In genomic region chr9:129571298-129572051, GRCh38 we compare ENCODE assay signal across 12 cellular contexts. TPM values are rescaled to one million over a fixed set of nuclear protein-coding genes. Genes with fewer than 3 reads are reported as not detected.
A peak's percentile ranks its signal among the peaks of the same experiment; 100 is the strongest.
DNase-seq lines count a peak whose midpoint lies in the region; ATAC-seq, FAIRE-seq and TF ChIP-seq lines count a peak whose summit lies in the region.
"Had no signal": no experiment of that assay in that cellular context is flagged by ENCODE, and none has a peak within 500 bp of the region (broad histone marks: within the 10 kb centered on the region; RNA-seq: fewer than 3 reads in every experiment).

No MANE protein-coding gene starts in this region.

- H3K9ac ChIP-seq in adipocyte (ENCODE audit: low read length) (peak overlapping the region; percentile 76), HepG2 (ENCODE audit: insufficient read depth, low read depth, low read length) (peak overlapping the region; percentile 75), stomach smooth muscle (ENCODE audit: low read length in 2 of 2) (peak overlapping the region in 1 of 2 donors; percentile 59)

- no peaks in the 10 kb centered on the region for H3K9me2 ChIP-seq in GM23338 (ENCODE audit: insufficient read depth)

- H3K27me3 ChIP-seq in GM23338 (ENCODE audit: insufficient read depth): peaks cover 21% of the 10 kb centered on the region
- H3K27me3 ChIP-seq in adipocyte (replicated peaks; ENCODE audit: control insufficient read depth, insufficient read depth, low read length): no peaks in the 10 kb centered on the region
- H3K27me3 ChIP-seq in HepG2 (ENCODE audit: control insufficient read depth in 1 of 2, insufficient read depth in 2 of 2, low read length in 2 of 2): no peaks in the 10 kb centered on the region; a peak in 1 of 5 replicates
- H3K27me3 ChIP-seq in stomach smooth muscle (ENCODE audit: control insufficient read depth in 1 of 2, insufficient read depth in 2 of 2, low read length in 2 of 2): no peaks in the 10 kb centered on the region

- CTCF ChIA-PET in HepG2 (lab: Yijun Ruan, JAX; ENCODE audit: low intra/inter-chr PET ratio, low total read pairs): no interaction called here

- peaks cover 24% of the 10 kb centered on the region for H3K4me1 Mint-ChIP-seq in GM23338

- no peaks in the 10 kb centered on the region for H3K9me3 ChIP-seq in adipocyte (ENCODE audit: control insufficient read depth, low read length)
- H3K9me3 ChIP-seq in HepG2 (ENCODE audit: low read length): peaks cover 7% of the 10 kb centered on the region; the same call in 1 of the 2 replicates
- no peaks in the 10 kb centered on the region for H3K9me3 ChIP-seq in stomach smooth muscle (ENCODE audit: control insufficient read depth in 2 of 2, low read length in 2 of 2)

- peaks cover 8% of the 10 kb centered on the region; the same call in 2 of the 3 replicates for H3K9me3 Mint-ChIP-seq in GM23338

- no peak overlapping the region; the same call in 2 of the 3 replicates for H3K4me3 Mint-ChIP-seq in GM23338
- H3K4me3 Mint-ChIP-seq: natural killer cell had no signal

- H3K79me2 ChIP-seq in GM23338 (replicated peaks; ENCODE audit: insufficient read depth) (no peaks in the 10 kb centered on the region), HepG2 (ENCODE audit: insufficient read depth, low read length) (peaks cover 17% of the 10 kb centered on the region)

- TF ChIP-seq CTCF in GM23338 (conservative IDR thresholded peaks at IDR 0.05; ENCODE audit: low read depth in 2 of 2) (no peak), HepG2 (CRISPR knock-in tag; IDR thresholded peaks at IDR 0.05) (no peak)

- H3K4me2 ChIP-seq in GM23338 (0 out of 2 replicates have a peak overlapping the region, but pooled peaks have one; percentile 43), HepG2 (ENCODE audit: low read depth, low read length) (peak overlapping the region; percentile 91)

- H3K36me3 ChIP-seq in GM23338 (ENCODE audit: insufficient read depth): no peaks in the 10 kb centered on the region
- no peaks in the 10 kb centered on the region for H3K36me3 ChIP-seq in adipocyte (ENCODE audit: control insufficient read depth, insufficient read depth, low read length, severe bottlenecking)
- no peaks in the 10 kb centered on the region for H3K36me3 ChIP-seq in HepG2 (replicated peaks in 1 of 2; ENCODE audit: control insufficient read depth in 1 of 2, insufficient read depth in 2 of 2, low read length in 2 of 2)
- H3K36me3 ChIP-seq in stomach smooth muscle (ENCODE audit: control insufficient read depth in 2 of 2, insufficient read depth in 2 of 2, low read length in 2 of 2): no peaks in the 10 kb centered on the region

- no peak for TF ChIP-seq POLR2A in HepG2 (IDR thresholded peaks at IDR 0.05; ENCODE audit: insufficient read depth in 1 of 2, low read depth in 2 of 2, low read length in 2 of 2)

- DNase-seq in GM23338 (ENCODE audit: low spot score) (no peak), adipocyte (ENCODE audit: low read depth) (no peak), HepG2 (ENCODE audit: low spot score) (peak; percentile 49), NCI-H1048 (lab: John Stamatoyannopoulos, UW) (no peak), activated gamma-delta T cell treated with Interleukin-2 at 50 U/mL for 16 hours (no peak)
- DNase-seq: natural killer cell, NCI-H1092 had no signal

- H3K27ac ChIP-seq in GM23338 (ENCODE audit: low read depth): no peak overlapping the region
- H3K27ac ChIP-seq in HepG2 (ENCODE audit: extremely low read length, insufficient read depth, low read length): peak overlapping the region; percentile 80
- H3K27ac ChIP-seq in stomach smooth muscle (ENCODE audit: low read length): peak overlapping the region; percentile 74

- 65% methylated on average over 11 of the region's 13 CpGs for WGBS in HepG2 (ENCODE audit: low lambda C conversion rate)

- no peak for TF ChIP-seq EP300 in HepG2 (IDR thresholded peaks at IDR 0.05; ENCODE audit: low read depth in 2 of 2, low read length in 2 of 2)
- no peak for TF ChIP-seq EP300 in HepG2 (CRISPR knock-in tag; IDR thresholded peaks at IDR 0.05; ENCODE audit: borderline replicate concordance)

- H3K4me1 ChIP-seq in GM23338 (ENCODE audit: insufficient read depth) (peaks cover 15% of the 10 kb centered on the region), adipocyte (ENCODE audit: control insufficient read depth, insufficient read depth, low read length) (peaks cover 40% of the 10 kb centered on the region), HepG2 (ENCODE audit: insufficient read depth, low read length) (peaks cover 70% of the 10 kb centered on the region), stomach smooth muscle (ENCODE audit: control insufficient read depth, insufficient read depth, low read length) (peaks cover 31% of the 10 kb centered on the region)

- H4K20me1 ChIP-seq in GM23338 (replicated peaks; ENCODE audit: insufficient read depth) (no peaks in the 10 kb centered on the region), HepG2 (ENCODE audit: insufficient read depth, low read length) (no peaks in the 10 kb centered on the region)

- intact Hi-C loops in HepG2 (cut with micrococcal nuclease; ENCODE audit: unreplicated experiment): loop anchor here (1.0 kb wide), 1 partner anchor 34 kb away; no protein-coding TSS in a partner anchor

- no TSS peak for BruUV-seq in HepG2 (replicated peaks; lab: Mats Ljungman, UMichigan)

- peak; percentile 55 for FAIRE-seq in HepG2 (lab: Jason Lieb, UNC)
- FAIRE-seq: endometrium had no signal

- H3F3A ChIP-seq in GM23338 (replicated peaks; ENCODE audit: low read depth): no peaks in the 10 kb centered on the region

- peaks cover 3% of the 10 kb centered on the region; the same call in 1 of the 3 replicates for H3K36me3 Mint-ChIP-seq in GM23338 (ENCODE audit: low read depth)
- H3K36me3 Mint-ChIP-seq: natural killer cell had no signal

- H2AFZ ChIP-seq in GM23338 (no peak overlapping the region), HepG2 (ENCODE audit: low read length) (no peak overlapping the region)

- H3K4me3 ChIP-seq in GM23338 (no peak overlapping the region), adipocyte (ENCODE audit: low read length) (no peak overlapping the region), HepG2 (replicated peaks in 1 of 3; ENCODE audit: insufficient read depth in 1 of 3, low read depth in 2 of 3, low read length in 3 of 3) (peak overlapping the region in 1 of 3 experiments; percentile 29; a peak in 1 of 6 replicates), stomach smooth muscle (ENCODE audit: low read length in 2 of 2) (no peak overlapping the region)

- no peak for TF ChIP-seq RAD21 in HepG2 (CRISPR knock-in tag; IDR thresholded peaks at IDR 0.05)

- peaks cover 34% of the 10 kb centered on the region for H3K27me3 Mint-ChIP-seq in GM23338 (ENCODE audit: insufficient read depth, low read depth, poor library complexity)

- ATAC-seq in GM23338 (no peak), HepG2 (no peak), GM21515 (IDR thresholded peaks at IDR 0.05; ENCODE audit: unreplicated experiment) (no peak), GM21529 (IDR thresholded peaks at IDR 0.05; ENCODE audit: unreplicated experiment) (no peak)
- ATAC-seq: natural killer cell had no signal

- POLR2A ChIA-PET in HepG2 (lab: Yijun Ruan, JAX): interaction anchor here (0.7 to 8.3 kb wide), 18 partner anchors 9 to 431 kb away, joined by 3 to 136 read pairs (median 8); no protein-coding TSS in a partner anchor

- in situ Hi-C loops in HepG2 (cut with HindIII; ENCODE audit: extremely low pct_ligation_motif_present, low pct_unique_long_range_greater_than_20kb): no loop called here

- H3K27ac Mint-ChIP-seq in GM23338: 0 out of 2 replicates have a peak overlapping the region, but pooled peaks have one; percentile 62
- H3K27ac Mint-ChIP-seq: natural killer cell; stimulated activated naive CD8-positive, alpha-beta T cell treated with anti-CD3 and anti-CD28 coated beads, Interleukin-15, Interleukin-2, amounts not matched to agents 100 ng/mL and 50 ng/mL, for 24 hours had no signal

RNA-seq across cellular contexts. Expression of gene C9orf50, which starts 49.4 kb away (rescaled TPM):
- not detected in 2 replicates for total RNA-seq in GM23338 (2014; rRNA removed; shearing (Covaris generic))
- polyA plus RNA-seq in GM23338 (2016; fragmentation: Nextera tagmentation; extraction: Ambion mirVana) (not detected in 2 replicates), HepG2 (2011; rRNA removed) (not detected in 2 replicates)
- not detected in 2 replicates for total RNA-seq in HepG2 (2016; rRNA removed; fragmentation: Illumina TruSeq; extraction: Trizol)
- total RNA-seq in HepG2 (2016; cell fraction: cytosol; rRNA removed; fragmentation: Illumina TruSeq; extraction: Trizol; ENCODE audit: low read depth): not detected in 2 replicates
- total RNA-seq in HepG2 (2016; cell fraction: insoluble cytoplasmic fraction; rRNA removed; fragmentation: Illumina TruSeq; extraction: Trizol): not detected in 2 replicates
- not detected in 2 replicates for total RNA-seq in HepG2 (2016; cell fraction: membrane; rRNA removed; fragmentation: Illumina TruSeq; extraction: Trizol)
- not detected in 2 replicates for total RNA-seq in HepG2 (2016; cell fraction: nucleus; rRNA removed; fragmentation: Illumina TruSeq; extraction: Trizol)
- polyA plus RNA-seq in HepG2 (2011; cell fraction: cytosol; rRNA removed): not detected in 2 replicates
- 0.10 TPM in 1 of 2 replicates, not detected in the other for polyA plus RNA-seq in HepG2 (2011; cell fraction: nucleus; rRNA removed)
- polyA plus RNA-seq in HepG2 (2012): not detected in 2 replicates
- polyA plus RNA-seq in HepG2 (2016; cell fraction: cytosol; fragmentation: Illumina TruSeq; extraction: Trizol; ENCODE audit: low read depth): not detected in 2 replicates
- polyA plus RNA-seq in HepG2 (2016; cell fraction: insoluble cytoplasmic fraction; fragmentation: Illumina TruSeq; extraction: Trizol; ENCODE audit: low read depth): not detected in 2 replicates
- not detected in 2 replicates for polyA plus RNA-seq in HepG2 (2016; cell fraction: membrane; fragmentation: Illumina TruSeq; extraction: Trizol; ENCODE audit: low read depth)
- polyA plus RNA-seq in HepG2 (2016; cell fraction: nucleus; fragmentation: Illumina TruSeq; extraction: Trizol; ENCODE audit: insufficient read depth, low read depth): not detected in 2 replicates
- not detected in 2 replicates for polyA minus RNA-seq in HepG2 (2011; rRNA and poly(A)+ RNA removed; ENCODE audit: low replicate concordance)
- not detected in 2 replicates for polyA minus RNA-seq in HepG2 (2011; cell fraction: cytosol; rRNA and poly(A)+ RNA removed)
- polyA minus RNA-seq in HepG2 (2011; cell fraction: nucleus; rRNA and poly(A)+ RNA removed): not detected in 2 replicates
- total RNA-seq: natural killer cell had no signal

RNA-seq across cellular contexts. Expression of gene NTMT1, which starts 54.5 kb away (rescaled TPM):
- total RNA-seq in GM23338 (2014; rRNA removed; shearing (Covaris generic)): 44.2 and 59.4 TPM in 2 replicates
- polyA plus RNA-seq in GM23338 (2016; fragmentation: Nextera tagmentation; extraction: Ambion mirVana) (97.4 and 108 TPM in 2 replicates), HepG2 (2011; rRNA removed) (49.1 and 52.7 TPM in 2 replicates)
- total RNA-seq in HepG2 (2016; rRNA removed; fragmentation: Illumina TruSeq; extraction: Trizol): 51.0 and 53.8 TPM in 2 replicates
- 18.8 and 21.6 TPM in 2 replicates for total RNA-seq in HepG2 (2016; cell fraction: cytosol; rRNA removed; fragmentation: Illumina TruSeq; extraction: Trizol; ENCODE audit: low read depth)
- total RNA-seq in HepG2 (2016; cell fraction: insoluble cytoplasmic fraction; rRNA removed; fragmentation: Illumina TruSeq; extraction: Trizol): 51.4 and 52.7 TPM in 2 replicates
- total RNA-seq in HepG2 (2016; cell fraction: membrane; rRNA removed; fragmentation: Illumina TruSeq; extraction: Trizol): 27.5 and 28.2 TPM in 2 replicates
- total RNA-seq in HepG2 (2016; cell fraction: nucleus; rRNA removed; fragmentation: Illumina TruSeq; extraction: Trizol): 24.5 and 26.0 TPM in 2 replicates
- polyA plus RNA-seq in HepG2 (2011; cell fraction: cytosol; rRNA removed): 51.6 and 54.5 TPM in 2 replicates
- polyA plus RNA-seq in HepG2 (2011; cell fraction: nucleus; rRNA removed): 33.4 and 35.2 TPM in 2 replicates
- 25.7 and 35.9 TPM in 2 replicates for polyA plus RNA-seq in HepG2 (2012)
- 25.5 and 33.2 TPM in 2 replicates for polyA plus RNA-seq in HepG2 (2016; cell fraction: cytosol; fragmentation: Illumina TruSeq; extraction: Trizol; ENCODE audit: low read depth)
- polyA plus RNA-seq in HepG2 (2016; cell fraction: insoluble cytoplasmic fraction; fragmentation: Illumina TruSeq; extraction: Trizol; ENCODE audit: low read depth): 70.9 and 81.2 TPM in 2 replicates
- 24.8 and 34.0 TPM in 2 replicates for polyA plus RNA-seq in HepG2 (2016; cell fraction: membrane; fragmentation: Illumina TruSeq; extraction: Trizol; ENCODE audit: low read depth)
- polyA plus RNA-seq in HepG2 (2016; cell fraction: nucleus; fragmentation: Illumina TruSeq; extraction: Trizol; ENCODE audit: insufficient read depth, low read depth): 54.6 and 61.5 TPM in 2 replicates
- polyA minus RNA-seq in HepG2 (2011; rRNA and poly(A)+ RNA removed; ENCODE audit: low replicate concordance): 26.8 and 119 TPM in 2 replicates
- polyA minus RNA-seq in HepG2 (2011; cell fraction: cytosol; rRNA and poly(A)+ RNA removed): 14.8 and 17.0 TPM in 2 replicates
- polyA minus RNA-seq in HepG2 (2011; cell fraction: nucleus; rRNA and poly(A)+ RNA removed): 15.9 and 18.4 TPM in 2 replicates
